ENCODE assay signal across 28 cellular contexts in genomic region chrX:39592776-39593175, GRCh38.
DNase-seq lines count a peak whose midpoint lies in the region; ATAC-seq and TF ChIP-seq lines count a peak whose summit lies in the region.
"Had no signal": no experiment of that assay in that cellular context is flagged by ENCODE, and none has a peak within 500 bp of the region (broad histone marks: within the 10 kb centered on the region; RNA-seq: fewer than 3 reads in every experiment).

No MANE protein-coding gene starts in this region.

- H3K27ac ChIP-seq in tibial artery = no peak overlapping the region
- H3K27ac ChIP-seq: A549; BLaER1 treated with 17β-estradiol and CSF1 and Interleukin-3, amounts not matched to agents 10 nM and 100 nM; body of pancreas; HL-60; RWPE1; VCaP had no signal

- in situ Hi-C loops in astrocyte of the spinal cord (cut with HindIII; ENCODE audit: low sequenced_read_pairs) = no loop called here

- TF ChIP-seq CTCF in astrocyte of the spinal cord (IDR thresholded peaks at IDR 0.05; ENCODE audit: low read depth, low read length) = no peak
- no peak for TF ChIP-seq CTCF in tibial artery (IDR thresholded peaks at IDR 0.05)

- H3K27me3 Mint-ChIP-seq in activated T-helper 1 cell treated with anti-CD3 and anti-CD28 coated beads, Interleukin-12 subunit alpha, Interleukin-12 subunit beta, Interleukin-2, Interleukin-4 antibody, amounts not matched to agents 30 ng/mL and 10 ng/mL and 1 ng/mL, durations not matched to agents 14 hours and 24 hours and 36 hours (ENCODE audit: insufficient read depth) = no peaks in the 10 kb centered on the region
- H3K27me3 Mint-ChIP-seq: activated naive CD8-positive, alpha-beta T cell; activated T-helper 17 cell treated with anti-CD3 and anti-CD28 coated beads, Interleukin-2, amount 50 U/mL, for 72 hours; effector memory CD8-positive, alpha-beta T cell; memory B cell; naive B cell had no signal

- H3K27ac Mint-ChIP-seq in activated T-helper 1 cell treated with anti-CD3 and anti-CD28 coated beads, Interleukin-12 subunit alpha, Interleukin-12 subunit beta, Interleukin-2, Interleukin-4 antibody, amounts not matched to agents 30 ng/mL and 10 ng/mL and 1 ng/mL, durations not matched to agents 14 hours and 24 hours and 36 hours = no peak overlapping the region
- H3K27ac Mint-ChIP-seq: activated naive CD8-positive, alpha-beta T cell; activated T-helper 17 cell treated with anti-CD3 and anti-CD28 coated beads, Interleukin-2, amount 50 U/mL, for 72 hours; effector memory CD8-positive, alpha-beta T cell; memory B cell had no signal

- intact Hi-C loops in left ventricle myocardium superior (cut with micrococcal nuclease) (no loop called here), Right ventricle myocardium inferior (cut with DNase I) (no loop called here), tibial artery (cut with DNase I; ENCODE audit: low total_unique reads) (no loop called here)
- intact Hi-C loops in activated T-helper 1 cell treated with anti-CD3 and anti-CD28 coated beads, Interleukin-12 subunit alpha, Interleukin-12 subunit beta, Interleukin-2, Interleukin-4 antibody, amounts not matched to agents 30 ng/mL and 10 ng/mL and 1 ng/mL, durations not matched to agents 14 hours and 24 hours and 36 hours (cut with micrococcal nuclease) = no loop called here

- no peaks in the 10 kb centered on the region for H3K9me3 ChIP-seq in tibial artery
- H3K9me3 ChIP-seq: A549; BLaER1 treated with 17β-estradiol and CSF1 and Interleukin-3, amounts not matched to agents 10 nM and 100 nM; body of pancreas had no signal

- no peaks in the 10 kb centered on the region for H3K36me3 Mint-ChIP-seq in activated T-helper 1 cell treated with anti-CD3 and anti-CD28 coated beads, Interleukin-12 subunit alpha, Interleukin-12 subunit beta, Interleukin-2, Interleukin-4 antibody, amounts not matched to agents 30 ng/mL and 10 ng/mL and 1 ng/mL, durations not matched to agents 14 hours and 24 hours and 36 hours (ENCODE audit: low read depth)
- H3K36me3 Mint-ChIP-seq: activated naive CD8-positive, alpha-beta T cell; memory B cell; naive B cell had no signal

- no peaks in the 10 kb centered on the region for H3K27me3 ChIP-seq in tibial artery
- H3K27me3 ChIP-seq: BLaER1 treated with 17β-estradiol and CSF1 and Interleukin-3, amounts not matched to agents 10 nM and 100 nM; body of pancreas had no signal

- no peak overlapping the region for H3K4me3 Mint-ChIP-seq in activated T-helper 1 cell treated with anti-CD3 and anti-CD28 coated beads, Interleukin-12 subunit alpha, Interleukin-12 subunit beta, Interleukin-2, Interleukin-4 antibody, amounts not matched to agents 30 ng/mL and 10 ng/mL and 1 ng/mL, durations not matched to agents 14 hours and 24 hours and 36 hours
- H3K4me3 Mint-ChIP-seq: activated naive CD8-positive, alpha-beta T cell; activated T-helper 17 cell treated with anti-CD3 and anti-CD28 coated beads, Interleukin-2, amount 50 U/mL, for 72 hours; effector memory CD8-positive, alpha-beta T cell; memory B cell; naive B cell had no signal

- ATAC-seq in left ventricle myocardium superior (peak; percentile 41), Right ventricle myocardium inferior (no peak), HG02852 (IDR thresholded peaks at IDR 0.05; ENCODE audit: unreplicated experiment) (no peak)
- ATAC-seq: A549; activated T-helper 17 cell treated with anti-CD3 and anti-CD28 coated beads, Interleukin-2, amount 50 U/mL, for 72 hours; body of pancreas; effector memory CD8-positive, alpha-beta T cell; esophagus mucosa; HCT116 had no signal

- H3K4me1 Mint-ChIP-seq in activated T-helper 1 cell treated with anti-CD3 and anti-CD28 coated beads, Interleukin-12 subunit alpha, Interleukin-12 subunit beta, Interleukin-2, Interleukin-4 antibody, amounts not matched to agents 30 ng/mL and 10 ng/mL and 1 ng/mL, durations not matched to agents 14 hours and 24 hours and 36 hours (ENCODE audit: low read depth) = peaks cover 8% of the 10 kb centered on the region
- H3K4me1 Mint-ChIP-seq: activated T-helper 17 cell treated with anti-CD3 and anti-CD28 coated beads, Interleukin-2, amount 50 U/mL, for 72 hours; memory B cell; naive B cell had no signal

- H3K4me1 ChIP-seq in tibial artery = no peaks in the 10 kb centered on the region
- H3K4me1 ChIP-seq: A549, body of pancreas had no signal

- H3K36me3 ChIP-seq in tibial artery = no peaks in the 10 kb centered on the region
- H3K36me3 ChIP-seq: BLaER1 treated with 17β-estradiol and CSF1 and Interleukin-3, amounts not matched to agents 10 nM and 100 nM had no signal

- DNase-seq in left ventricle myocardium superior (no peak), Right ventricle myocardium inferior (ENCODE audit: missing footprints) (no peak), astrocyte of the spinal cord (ENCODE audit: low read depth, low spot score) (peak; percentile 19), foreskin melanocyte (peak; percentile 29), tibial artery (no peak), DMS53 (lab: John Stamatoyannopoulos, UW) (no peak)
- DNase-seq in activated T-helper 1 cell treated with anti-CD3 and anti-CD28 coated beads, Interleukin-12 subunit alpha, Interleukin-12 subunit beta, Interleukin-2, Interleukin-4 antibody, amounts not matched to agents 30 ng/mL and 10 ng/mL and 1 ng/mL, durations not matched to agents 14 hours and 24 hours and 36 hours (ENCODE audit: low spot score) = no peak
- DNase-seq: body of pancreas; effector memory CD8-positive, alpha-beta T cell; Karpas-422; kidney glomerular epithelial cell; naive B cell; NCI-H1048; NCI-H187; NCI-H69; substantia nigra had no signal

- no peak overlapping the region for H3K4me3 ChIP-seq in astrocyte of the spinal cord (ENCODE audit: low read depth, low read length)
- no peak overlapping the region for H3K4me3 ChIP-seq in tibial artery
- H3K4me3 ChIP-seq: A549; BLaER1 treated with 17β-estradiol and CSF1 and Interleukin-3, amounts not matched to agents 10 nM and 100 nM; body of pancreas; smooth muscle cell had no signal

- H3K9me3 Mint-ChIP-seq in activated T-helper 1 cell treated with anti-CD3 and anti-CD28 coated beads, Interleukin-12 subunit alpha, Interleukin-12 subunit beta, Interleukin-2, Interleukin-4 antibody, amounts not matched to agents 30 ng/mL and 10 ng/mL and 1 ng/mL, durations not matched to agents 14 hours and 24 hours and 36 hours = no peaks in the 10 kb centered on the region
- H3K9me3 Mint-ChIP-seq: activated T-helper 17 cell treated with anti-CD3 and anti-CD28 coated beads, Interleukin-2, amount 50 U/mL, for 72 hours; effector memory CD8-positive, alpha-beta T cell; memory B cell had no signal

Comparison
In these comparisons a context has a peak if more than half of its experiments do, and no peak if none do; other contexts are left out.
1. DNase-seq: peak in astrocyte of the spinal cord (single experiment) and foreskin melanocyte (single experiment); none in left ventricle myocardium superior (single experiment), Right ventricle myocardium inferior (single experiment), activated T-helper 1 cell treated with anti-CD3 and anti-CD28 coated beads, Interleukin-12 subunit alpha, Interleukin-12 subunit beta, Interleukin-2, Interleukin-4 antibody, amounts not matched to agents 30 ng/mL and 10 ng/mL and 1 ng/mL, durations not matched to agents 14 hours and 24 hours and 36 hours (single experiment), tibial artery (0 of 2) and DMS53 (single experiment).